In genomic region chr15:34984884-34985630, GRCh38 we compare ENCODE assay signal across 9 cellular contexts. TPM values are rescaled to one million over a fixed set of nuclear protein-coding genes. Genes with fewer than 3 reads are reported as not detected.
DNase-seq lines count a peak whose midpoint lies in the region; ATAC-seq and TF ChIP-seq lines count a peak whose summit lies in the region.
"Had no signal": no experiment of that assay in that cellular context is flagged by ENCODE, and none has a peak within 500 bp of the region (broad histone marks: within the 10 kb centered on the region; RNA-seq: fewer than 3 reads in every experiment).

No MANE protein-coding gene starts in this region.

- no peak for TF ChIP-seq CTCF in GM13976 (IDR thresholded peaks at IDR 0.05; ENCODE audit: borderline replicate concordance, control extremely low read depth, extremely low read depth, insufficient read depth, missing control alignments)

- no peaks in the 10 kb centered on the region for H3K9me3 ChIP-seq in right cardiac atrium (ENCODE audit: control insufficient read depth, low read length)

- intact Hi-C loops in activated CD4-positive, alpha-beta T cell treated with anti-CD3 and anti-CD28 coated beads, Interleukin-2, amount 10 ng/mL, durations not matched to agents 24 days and 14 days (cut with micrococcal nuclease): loop anchor here (5.0 kb wide), 1 partner anchor 562 kb away; the partner anchor contains the start of gene DPH6
- intact Hi-C loops in right cardiac atrium (cut with DNase I): no loop called here

- H3K27ac Mint-ChIP-seq in activated CD4-positive, alpha-beta T cell treated with anti-CD3 and anti-CD28 coated beads, Interleukin-2, amount 10 ng/mL, durations not matched to agents 24 days and 14 days: no peak overlapping the region
- peak overlapping the region; percentile 58 for H3K27ac Mint-ChIP-seq in activated naive CD8-positive, alpha-beta T cell treated with anti-CD3 and anti-CD28 coated beads for 36 hours
- no peak overlapping the region for H3K27ac Mint-ChIP-seq in stimulated activated effector memory CD8-positive, alpha-beta T cell treated with anti-CD3 and anti-CD28 coated beads, Interleukin-12 subunit alpha, Interleukin-12 subunit beta, amount 100 ng/mL, for 72 hours

- peaks cover 7% of the 10 kb centered on the region for H3K4me1 ChIP-seq in right cardiac atrium (ENCODE audit: control insufficient read depth, insufficient read depth, low read length)

- H3K27me3 ChIP-seq in right cardiac atrium (ENCODE audit: control insufficient read depth, insufficient read depth): no peaks in the 10 kb centered on the region

- 59% methylated on average over 9 of the region's 9 CpGs for WGBS in right cardiac atrium

- peaks cover 48% of the 10 kb centered on the region for H3K36me3 Mint-ChIP-seq in activated CD4-positive, alpha-beta T cell treated with anti-CD3 and anti-CD28 coated beads, Interleukin-2, amount 10 ng/mL, durations not matched to agents 24 days and 14 days (ENCODE audit: low read depth)
- H3K36me3 Mint-ChIP-seq in activated naive CD8-positive, alpha-beta T cell treated with anti-CD3 and anti-CD28 coated beads for 36 hours: peaks cover 32% of the 10 kb centered on the region
- peaks cover 81% of the 10 kb centered on the region for H3K36me3 Mint-ChIP-seq in stimulated activated effector memory CD8-positive, alpha-beta T cell treated with anti-CD3 and anti-CD28 coated beads, Interleukin-12 subunit alpha, Interleukin-12 subunit beta, amount 100 ng/mL, for 72 hours

- H3K9me3 Mint-ChIP-seq in activated CD4-positive, alpha-beta T cell treated with anti-CD3 and anti-CD28 coated beads, Interleukin-2, amount 10 ng/mL, durations not matched to agents 24 days and 14 days: no peaks in the 10 kb centered on the region
- H3K9me3 Mint-ChIP-seq in activated naive CD8-positive, alpha-beta T cell treated with anti-CD3 and anti-CD28 coated beads for 36 hours: no peaks in the 10 kb centered on the region
- no peaks in the 10 kb centered on the region for H3K9me3 Mint-ChIP-seq in stimulated activated effector memory CD8-positive, alpha-beta T cell treated with anti-CD3 and anti-CD28 coated beads, Interleukin-12 subunit alpha, Interleukin-12 subunit beta, amount 100 ng/mL, for 72 hours

- DNase-seq in activated CD4-positive, alpha-beta T cell treated with anti-CD3 and anti-CD28 coated beads, Interleukin-2, amount 10 ng/mL, durations not matched to agents 24 days and 14 days: no peak
- DNase-seq in activated CD4-positive, alpha-beta T cell treated with anti-CD3 and anti-CD28 coated beads for 1 hour: no peak
- DNase-seq in activated naive CD8-positive, alpha-beta T cell treated with anti-CD3 and anti-CD28 coated beads for 36 hours: no peak
- peak in 2 of 3 donors; percentile 22 to 51 for DNase-seq in right cardiac atrium
- DNase-seq in stimulated activated effector memory CD8-positive, alpha-beta T cell treated with anti-CD3 and anti-CD28 coated beads, Interleukin-12 subunit alpha, Interleukin-12 subunit beta, amount 100 ng/mL, for 72 hours (ENCODE audit: low spot score in 2 of 2): peak in 1 of 2 donors; percentile 18
- no peak for DNase-seq in midbrain (lab: John Stamatoyannopoulos, UW)
- DNase-seq in NCI-H2227 (lab: John Stamatoyannopoulos, UW; ENCODE audit: unreplicated experiment): no peak
- DNase-seq in GM13976 (ENCODE audit: low spot score): no peak
- DNase-seq: stimulated activated CD4-positive, alpha-beta T cell treated with anti-CD3 and anti-CD28 coated beads, Interleukin-15, amount 100 ng/mL, for 24 hours had no signal

- H3K4me1 Mint-ChIP-seq in activated CD4-positive, alpha-beta T cell treated with anti-CD3 and anti-CD28 coated beads, Interleukin-2, amount 10 ng/mL, durations not matched to agents 24 days and 14 days: peaks cover 19% of the 10 kb centered on the region
- H3K4me1 Mint-ChIP-seq in activated naive CD8-positive, alpha-beta T cell treated with anti-CD3 and anti-CD28 coated beads for 36 hours: peaks cover 37% of the 10 kb centered on the region
- peaks cover 26% of the 10 kb centered on the region for H3K4me1 Mint-ChIP-seq in stimulated activated effector memory CD8-positive, alpha-beta T cell treated with anti-CD3 and anti-CD28 coated beads, Interleukin-12 subunit alpha, Interleukin-12 subunit beta, amount 100 ng/mL, for 72 hours

- H3K27me3 Mint-ChIP-seq in activated CD4-positive, alpha-beta T cell treated with anti-CD3 and anti-CD28 coated beads, Interleukin-2, amount 10 ng/mL, durations not matched to agents 24 days and 14 days: no peaks in the 10 kb centered on the region
- no peaks in the 10 kb centered on the region for H3K27me3 Mint-ChIP-seq in activated naive CD8-positive, alpha-beta T cell treated with anti-CD3 and anti-CD28 coated beads for 36 hours

- H3K4me3 Mint-ChIP-seq in activated CD4-positive, alpha-beta T cell treated with anti-CD3 and anti-CD28 coated beads, Interleukin-2, amount 10 ng/mL, durations not matched to agents 24 days and 14 days: peak overlapping the region; percentile 58
- peak overlapping the region; percentile 62 for H3K4me3 Mint-ChIP-seq in activated naive CD8-positive, alpha-beta T cell treated with anti-CD3 and anti-CD28 coated beads for 36 hours
- peak overlapping the region; percentile 95 for H3K4me3 Mint-ChIP-seq in stimulated activated effector memory CD8-positive, alpha-beta T cell treated with anti-CD3 and anti-CD28 coated beads, Interleukin-12 subunit alpha, Interleukin-12 subunit beta, amount 100 ng/mL, for 72 hours

- no peak for ATAC-seq in right cardiac atrium
- ATAC-seq in stimulated activated effector memory CD8-positive, alpha-beta T cell treated with anti-CD3 and anti-CD28 coated beads, Interleukin-12 subunit alpha, Interleukin-12 subunit beta, amount 100 ng/mL, for 72 hours: no peak

- in situ Hi-C loops in GM13976 (cut with MboI; ENCODE audit: low sequenced_read_pairs, unreplicated experiment): no loop called here

- H3K4me3 ChIP-seq in right cardiac atrium (ENCODE audit: low read length): no peak overlapping the region

- no peak overlapping the region for H3K27ac ChIP-seq in right cardiac atrium (ENCODE audit: low read length)

RNA-seq across cellular contexts. Expression of gene ZNF770, which starts 3.0 kb away (rescaled TPM):
- total RNA-seq in activated CD4-positive, alpha-beta T cell treated with anti-CD3 and anti-CD28 coated beads, Interleukin-2, amount 10 ng/mL, durations not matched to agents 24 days and 14 days: 53.9 and 56.3 TPM in 2 replicates
- total RNA-seq in activated naive CD8-positive, alpha-beta T cell treated with anti-CD3 and anti-CD28 coated beads for 36 hours: 10 to 100 TPM; 73.2 to 74.5 TPM
- total RNA-seq in right cardiac atrium: 10 to 100 TPM; 34.4 to 41.7 (median 38.0) TPM
- 17.1 TPM for polyA plus RNA-seq in right cardiac atrium

RNA-seq across cellular contexts. Expression of gene AQR, which starts 15.5 kb away (rescaled TPM):
- total RNA-seq in activated CD4-positive, alpha-beta T cell treated with anti-CD3 and anti-CD28 coated beads, Interleukin-2, amount 10 ng/mL, durations not matched to agents 24 days and 14 days: 47.3 and 50.2 TPM in 2 replicates
- total RNA-seq in activated naive CD8-positive, alpha-beta T cell treated with anti-CD3 and anti-CD28 coated beads for 36 hours: 10 to 100 TPM; 44.5 to 45.3 TPM
- 10 to 100 TPM; 13.5 to 17.2 (median 14.6) TPM for total RNA-seq in right cardiac atrium
- 7.4 TPM for polyA plus RNA-seq in right cardiac atrium

Comparison
In these comparisons a context has a peak if more than half of its experiments do, and no peak if none do; other contexts are left out.
1. DNase-seq: peak in right cardiac atrium (2 of 3); none in activated CD4-positive, alpha-beta T cell treated with anti-CD3 and anti-CD28 coated beads, Interleukin-2, amount 10 ng/mL, durations not matched to agents 24 days and 14 days (single experiment), activated CD4-positive, alpha-beta T cell treated with anti-CD3 and anti-CD28 coated beads for 1 hour (single experiment), activated naive CD8-positive, alpha-beta T cell treated with anti-CD3 and anti-CD28 coated beads for 36 hours (single experiment), midbrain (single experiment), NCI-H2227 (single experiment) and GM13976 (single experiment).
2. Peak in every context shown above with its lines, with median percentiles within 50 percentile points of each other: H3K4me3 Mint-ChIP-seq.